Comparison of ENCODE assay signal across 8 cellular contexts in genomic region chrX:23784487-23785301, GRCh38. TPM values are rescaled to one million over a fixed set of nuclear protein-coding genes. Genes with fewer than 3 reads are reported as not detected.
DNase-seq lines count a peak whose midpoint lies in the region; ATAC-seq and TF ChIP-seq lines count a peak whose summit lies in the region.

No MANE protein-coding gene starts in this region.

- H3K27me3 Mint-ChIP-seq in WTC11 (ENCODE audit: low read depth) (no peaks in the 10 kb centered on the region; the same call in 1 of the 2 replicates), glutamatergic neuron (ENCODE audit: unreplicated experiment) (no peaks in the 10 kb centered on the region)
- H3K27me3 Mint-ChIP-seq in stimulated activated naive B cell treated with anti-CD40 and anti-IgM and Interleukin-4, amounts not matched to agents 10 μg/mL and 1 μg/mL and 100 μg/mL, for 72 hours = no peaks in the 10 kb centered on the region

- H3K4me3 ChIP-seq in HFF-Myc (replicated peaks; ENCODE audit: low read depth, low read length) = peak overlapping the region; percentile 62

- H3K27ac Mint-ChIP-seq in WTC11 (no peak overlapping the region), glutamatergic neuron (ENCODE audit: unreplicated experiment) (no peak overlapping the region)
- H3K27ac Mint-ChIP-seq in stimulated activated naive B cell treated with anti-CD40 and anti-IgM and Interleukin-4, amounts not matched to agents 10 μg/mL and 1 μg/mL and 100 μg/mL, for 72 hours = peak overlapping the region; percentile 95

- CTCF ChIA-PET in WTC11 (lab: Charles Lee) = interaction anchor here (0.7 kb wide), 2 partner anchors 76 to 117 kb away, joined by 3 to 4 read pairs; no protein-coding TSS in a partner anchor

- POLR2A ChIA-PET in WTC11 (lab: Charles Lee) = no interaction called here

- H3K36me3 Mint-ChIP-seq in WTC11 (peaks cover 24% of the 10 kb centered on the region), glutamatergic neuron (ENCODE audit: unreplicated experiment) (no peaks in the 10 kb centered on the region)
- H3K36me3 Mint-ChIP-seq in stimulated activated naive B cell treated with anti-CD40 and anti-IgM and Interleukin-4, amounts not matched to agents 10 μg/mL and 1 μg/mL and 100 μg/mL, for 72 hours = peaks cover 22 to 24% of the 10 kb centered on the region in 2 donors

- DNase-seq in AG08395 (ENCODE audit: low spot score) = peak; percentile 37
- DNase-seq in HFF-Myc (ENCODE audit: extremely low read depth, low read depth) = no peak
- DNase-seq in WTC11 (ENCODE audit: low spot score) = no peak
- no peak for DNase-seq in glutamatergic neuron
- DNase-seq in stimulated activated naive B cell treated with anti-CD40 and anti-IgM and Interleukin-4, amounts not matched to agents 10 μg/mL and 1 μg/mL and 100 μg/mL, for 72 hours = no peak
- DNase-seq in NCI-H2107 (lab: John Stamatoyannopoulos, UW) = no peak

- H3K9me3 Mint-ChIP-seq in WTC11 = no peaks in the 10 kb centered on the region
- H3K9me3 Mint-ChIP-seq in glutamatergic neuron (ENCODE audit: unreplicated experiment) = no peaks in the 10 kb centered on the region
- H3K9me3 Mint-ChIP-seq in stimulated activated naive B cell treated with anti-CD40 and anti-IgM and Interleukin-4, amounts not matched to agents 10 μg/mL and 1 μg/mL and 100 μg/mL, for 72 hours = no peaks in the 10 kb centered on the region

- TF ChIP-seq CTCF in HFF-Myc (IDR thresholded peaks at IDR 0.05; ENCODE audit: low read depth, low read length, missing control alignments) = no peak
- TF ChIP-seq CTCF in WTC11 (IDR thresholded peaks at IDR 0.05) = no peak
- TF ChIP-seq CTCF in glutamatergic neuron (IDR thresholded peaks at IDR 0.05; ENCODE audit: partially characterized antibody, unreplicated experiment) = no peak

- peaks cover 28% of the 10 kb centered on the region for H3K4me1 Mint-ChIP-seq in WTC11
- peaks cover 4% of the 10 kb centered on the region for H3K4me1 Mint-ChIP-seq in glutamatergic neuron (ENCODE audit: low read depth, unreplicated experiment)
- H3K4me1 Mint-ChIP-seq in stimulated activated naive B cell treated with anti-CD40 and anti-IgM and Interleukin-4, amounts not matched to agents 10 μg/mL and 1 μg/mL and 100 μg/mL, for 72 hours = peaks cover 16 to 29% of the 10 kb centered on the region in 2 donors

- ATAC-seq in WTC11 (no peak), HG02970 (IDR thresholded peaks at IDR 0.05; ENCODE audit: low FRiP score, unreplicated experiment) (no peak), GM18909 (IDR thresholded peaks at IDR 0.05; ENCODE audit: poor library complexity, unreplicated experiment) (no peak)
- ATAC-seq in stimulated activated naive B cell treated with anti-CD40 and anti-IgM and Interleukin-4, amounts not matched to agents 10 μg/mL and 1 μg/mL and 100 μg/mL, for 72 hours (replicated peaks) = peak in 1 of 2 donors; percentile 5

- H3K4me3 Mint-ChIP-seq in WTC11 (peak overlapping the region; percentile 93), glutamatergic neuron (ENCODE audit: unreplicated experiment) (peak overlapping the region; percentile 90)
- H3K4me3 Mint-ChIP-seq in stimulated activated naive B cell treated with anti-CD40 and anti-IgM and Interleukin-4, amounts not matched to agents 10 μg/mL and 1 μg/mL and 100 μg/mL, for 72 hours = peak overlapping the region; percentile 93 to 94

TF ChIP-seq in WTC11, 78 proteins besides CTCF, POLR2A, EP300 and RAD21:
- TF ChIP-seq NFYB (CRISPR knock-in tag; conservative IDR thresholded peaks at IDR 0.05; ENCODE audit: low read depth) (no peak), ZNF232 (CRISPR knock-in tag; IDR thresholded peaks at IDR 0.05) (no peak), JAZF1 (CRISPR knock-in tag; IDR thresholded peaks at IDR 0.05) (no peak), ERG (CRISPR knock-in tag; IDR thresholded peaks at IDR 0.05) (no peak), CREB1 (CRISPR knock-in tag; IDR thresholded peaks at IDR 0.05) (no peak), ZNF671 (CRISPR knock-in tag; IDR thresholded peaks at IDR 0.05) (no peak), NR2C2 (CRISPR knock-in tag; IDR thresholded peaks at IDR 0.05) (no peak)
TF ChIP-seq in WTC11: peak in this region for 0.

RNA-seq across cellular contexts. Expression of gene SAT1, which starts 1.7 kb away (rescaled TPM):
- total RNA-seq in WTC11 (2021) = 52.6 to 70.7 TPM (median 55.8 TPM) in 3 replicates
- 31.4 TPM for total RNA-seq in glutamatergic neuron (ENCODE audit: unreplicated experiment)

RNA-seq across cellular contexts. Expression of gene ACOT9, which starts 41.6 kb away (rescaled TPM):
- total RNA-seq in WTC11 (2021) (27.6 to 32.6 TPM (median 29.3 TPM) in 3 replicates), glutamatergic neuron (ENCODE audit: unreplicated experiment) (20.5 TPM)
